22 cellular contexts compared by ENCODE assay signal in the genomic region with DNA sequence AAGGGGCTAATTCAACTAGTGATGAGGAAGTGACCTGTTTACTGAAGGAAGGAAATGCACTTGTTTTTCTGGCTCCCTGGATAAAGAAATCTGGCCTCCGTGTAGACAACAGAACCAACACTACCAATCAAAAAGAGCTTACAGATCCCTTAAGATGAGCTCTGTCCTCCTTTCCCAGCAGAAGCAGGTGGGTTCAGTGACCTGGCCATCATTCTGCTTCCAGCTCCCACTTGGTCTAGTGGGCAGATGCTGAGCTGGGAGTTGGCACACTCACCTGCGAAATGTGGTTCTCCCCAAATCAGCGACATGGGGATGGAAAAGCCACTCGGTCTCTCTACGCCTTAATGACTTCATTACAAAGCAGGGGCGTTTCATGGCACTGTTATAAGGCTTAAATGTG.
A peak's percentile ranks its signal among the peaks of the same experiment; 100 is the strongest.
DNase-seq lines count a peak whose midpoint lies in the region; ATAC-seq and TF ChIP-seq lines count a peak whose summit lies in the region.
"Had no signal": no experiment of that assay in that cellular context is flagged by ENCODE, and none has a peak within 500 bp of the region (broad histone marks: within the 10 kb centered on the region; RNA-seq: fewer than 3 reads in every experiment).

No MANE protein-coding gene starts in this region.

- H3K27ac Mint-ChIP-seq in naive B cell, result peak overlapping the region; percentile 33 to 92 (median 88)
- H3K27ac Mint-ChIP-seq in type B pancreatic cell, result peak overlapping the region; percentile 0
- H3K27ac Mint-ChIP-seq: activated CD4-positive, alpha-beta T cell treated with anti-CD3 and anti-CD28 coated beads for 36 hours had no signal

- H3K27ac ChIP-seq in effector memory CD4-positive, alpha-beta T cell (ENCODE audit: insufficient read depth, low read length, poor library complexity, severe bottlenecking), result no peak overlapping the region
- H3K27ac ChIP-seq: psoas muscle, RWPE1, testis had no signal

- no peaks in the 10 kb centered on the region for H3K36me3 ChIP-seq in effector memory CD4-positive, alpha-beta T cell (ENCODE audit: control insufficient read depth, insufficient read depth, low read length)

- H3K27me3 Mint-ChIP-seq in naive B cell (no peaks in the 10 kb centered on the region), type B pancreatic cell (peaks cover 34% of the 10 kb centered on the region)
- H3K27me3 Mint-ChIP-seq: activated CD4-positive, alpha-beta T cell treated with anti-CD3 and anti-CD28 coated beads for 36 hours had no signal

- no peaks in the 10 kb centered on the region for H3K27me3 ChIP-seq in effector memory CD4-positive, alpha-beta T cell (replicated peaks; ENCODE audit: control insufficient read depth, insufficient read depth, low read length, poor library complexity, severe bottlenecking)
- H3K27me3 ChIP-seq: testis had no signal

- H3K36me3 Mint-ChIP-seq in naive B cell (peaks cover 19 to 26% of the 10 kb centered on the region in 2 donors), type B pancreatic cell (peaks cover 6% of the 10 kb centered on the region)

- TF ChIP-seq CTCF in type B pancreatic cell (conservative IDR thresholded peaks at IDR 0.05), result no peak

- H3K4me1 ChIP-seq in effector memory CD4-positive, alpha-beta T cell (ENCODE audit: control insufficient read depth, insufficient read depth, low read length, poor library complexity, severe bottlenecking), result no peaks in the 10 kb centered on the region
- H3K4me1 ChIP-seq: psoas muscle, testis had no signal

- H3K9me3 Mint-ChIP-seq in naive B cell (no peaks in the 10 kb centered on the region), type B pancreatic cell (no peaks in the 10 kb centered on the region)
- H3K9me3 Mint-ChIP-seq: activated T-cell treated with anti-CD3 and anti-CD28 coated beads, Interleukin-2, amount 50 U/mL, for 4 hours had no signal

- H3K4me1 Mint-ChIP-seq in naive B cell (peaks cover 34 to 44% (median 41%) of the 10 kb centered on the region in 3 donors), type B pancreatic cell (ENCODE audit: unreplicated experiment) (peaks cover 28% of the 10 kb centered on the region)
- H3K4me1 Mint-ChIP-seq: activated CD4-positive, alpha-beta T cell treated with anti-CD3 and anti-CD28 coated beads for 36 hours had no signal

- H3K4me3 ChIP-seq in effector memory CD4-positive, alpha-beta T cell (ENCODE audit: insufficient read depth, low read depth, low read length, poor library complexity, severe bottlenecking), result no peak overlapping the region
- H3K4me3 ChIP-seq: psoas muscle, testis had no signal

- peak; percentile 42 to 56 for ATAC-seq in naive B cell (ENCODE audit: low read depth in 2 of 2)
- ATAC-seq: activated CD4-positive, alpha-beta T cell treated with anti-CD3 and anti-CD28 coated beads for 36 hours; activated T-cell treated with anti-CD3 and anti-CD28 coated beads, Interleukin-2, amount 50 U/mL, for 4 hours; psoas muscle; stimulated activated naive CD8-positive, alpha-beta T cell treated with anti-CD3 and anti-CD28 coated beads, Interleukin-15, Interleukin-2, amounts not matched to agents 100 U/mL and 50 U/mL, for 24 hours had no signal

- H3K4me3 Mint-ChIP-seq in naive B cell (peak overlapping the region in 1 of 8 donors; percentile 7), type B pancreatic cell (no peak overlapping the region)
- H3K4me3 Mint-ChIP-seq: activated CD4-positive, alpha-beta T cell treated with anti-CD3 and anti-CD28 coated beads for 36 hours; activated T-cell treated with anti-CD3 and anti-CD28 coated beads, Interleukin-2, amount 50 U/mL, for 4 hours had no signal

- H3K9me3 ChIP-seq in effector memory CD4-positive, alpha-beta T cell (ENCODE audit: control insufficient read depth, low read length), result no peaks in the 10 kb centered on the region
- H3K9me3 ChIP-seq: psoas muscle, SK-N-SH, testis had no signal

- DNase-seq in NOMO-1 treated with DMSO at 0.1 percent for 48 hours (lab: John Stamatoyannopoulos, UW; ENCODE audit: unreplicated experiment) (peak; percentile 45), NOMO-1 (lab: John Stamatoyannopoulos, UW; ENCODE audit: unreplicated experiment in 2 of 2) (no peak), cerebellum (ENCODE audit: low spot score) (peak; percentile 24), naive B cell (no peak), type B pancreatic cell (ENCODE audit: extremely low spot score, unreplicated experiment) (no peak), NCI-H128 (lab: John Stamatoyannopoulos, UW; ENCODE audit: unreplicated experiment) (no peak), globus pallidus (ENCODE audit: low spot score) (no peak)
- DNase-seq in effector memory CD4-positive, alpha-beta T cell, result no peak
- DNase-seq: activated CD4-positive, alpha-beta T cell treated with anti-CD3 and anti-CD28 coated beads for 36 hours; activated T-cell treated with anti-CD3 and anti-CD28 coated beads, Interleukin-2, amount 50 U/mL, for 4 hours; cerebellar nuclear complex; GOT3; NCI-H1417; NCI-H2029 treated with DMSO at 0.1 percent for 48 hours; NCI-H226; NCI-H748 treated with DMSO at 0.1 percent for 48 hours; psoas muscle; SK-N-SH; stimulated activated naive CD8-positive, alpha-beta T cell treated with anti-CD3 and anti-CD28 coated beads, Interleukin-15, Interleukin-2, amounts not matched to agents 100 U/mL and 50 U/mL, for 24 hours; T-helper 2 cell; testis had no signal

Comparison
In these comparisons a context has a peak if more than half of its experiments do, and no peak if none do; other contexts are left out.
1. DNase-seq: peak in NOMO-1 treated with DMSO at 0.1 percent for 48 hours (single experiment) and cerebellum (single experiment); none in NOMO-1 (0 of 2), naive B cell (single experiment), type B pancreatic cell (single experiment), NCI-H128 (single experiment), globus pallidus (single experiment) and effector memory CD4-positive, alpha-beta T cell (0 of 3).